Comparison of ENCODE assay signal across 9 cellular contexts in the genomic region with DNA sequence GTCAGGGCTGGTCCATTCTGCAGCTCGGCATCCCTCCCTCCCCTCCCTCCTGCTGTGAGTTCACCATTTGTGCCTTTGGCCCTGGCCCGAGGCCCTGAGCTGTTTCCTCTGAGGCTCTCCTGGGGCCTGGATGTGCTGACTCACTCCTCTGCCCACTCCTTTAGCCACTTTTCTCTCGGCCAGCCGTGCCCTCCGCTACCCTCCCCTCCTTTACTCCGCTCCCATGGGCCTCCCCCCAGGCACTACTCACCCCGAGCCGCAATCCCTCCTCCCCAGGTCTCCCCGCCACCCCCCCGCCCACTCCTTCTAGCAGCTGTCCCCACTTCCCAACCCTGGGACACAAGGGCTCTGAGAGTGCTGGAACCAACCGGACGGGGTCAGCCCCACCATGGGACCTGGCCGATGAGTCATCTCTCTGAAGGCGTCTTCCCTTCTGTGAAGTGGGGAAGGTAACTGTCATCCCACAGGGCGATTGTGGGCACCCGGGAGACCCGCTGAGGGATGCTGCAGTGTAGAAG. TPM values are rescaled to one million over a fixed set of nuclear protein-coding genes. Genes with fewer than 3 reads are reported as not detected.
DNase-seq lines count a peak whose midpoint lies in the region; ATAC-seq and TF ChIP-seq lines count a peak whose summit lies in the region.
"Had no signal": no experiment of that assay in that cellular context is flagged by ENCODE, and none has a peak within 500 bp of the region (broad histone marks: within the 10 kb centered on the region; RNA-seq: fewer than 3 reads in every experiment).

No MANE protein-coding gene starts in this region.

- H2BK5ac ChIP-seq in mesendoderm (ENCODE audit: low read length), result no peak overlapping the region

- H2BK15ac ChIP-seq in mesendoderm (replicated peaks; ENCODE audit: low read depth), result no peak overlapping the region

- no peaks in the 10 kb centered on the region for H3K4me1 Mint-ChIP-seq in activated CD4-positive, alpha-beta T cell treated with anti-CD3 and anti-CD28 coated beads, Interleukin-2, amount 10 ng/mL, durations not matched to agents 7 days and 5 days

- no CpG with 5 or more reads among the region's 17 CpGs for WGBS in mesendoderm (ENCODE audit: extremely low coverage, insufficient coverage, low lambda C conversion rate)

- H3K4ac ChIP-seq in mesendoderm (ENCODE audit: low read depth, low read length), result no peak overlapping the region

- no peak overlapping the region for H2AK5ac ChIP-seq in mesendoderm (ENCODE audit: low read length)

- H2BK120ac ChIP-seq in mesendoderm (ENCODE audit: low read depth, low read length), result peak overlapping the region; percentile 14

- H3K4me3 ChIP-seq in coronary artery (peak overlapping the region; percentile 50), mesendoderm (ENCODE audit: low read length) (no peak overlapping the region)
- H3K4me3 ChIP-seq: GM12878 had no signal

- H3K27ac ChIP-seq in coronary artery (peak overlapping the region; percentile 60 to 71), mesendoderm (ENCODE audit: low read depth, low read length) (peak overlapping the region; percentile 65)

- H4K5ac ChIP-seq in mesendoderm (ENCODE audit: low read length), result no peak overlapping the region

- H3K9ac ChIP-seq in mesendoderm (ENCODE audit: low read length), result no peak overlapping the region

- H3K27me3 ChIP-seq in mesendoderm (ENCODE audit: insufficient read depth, low read length, poor library complexity), result no peaks in the 10 kb centered on the region

- TF ChIP-seq CTCF in coronary artery (IDR thresholded peaks at IDR 0.05), result no peak

- H3K56ac ChIP-seq in mesendoderm (ENCODE audit: low read length), result peak overlapping the region; percentile 71

- no peaks in the 10 kb centered on the region for H3K36me3 ChIP-seq in mesendoderm (ENCODE audit: control insufficient read depth, insufficient read depth, low read length)

- no peaks in the 10 kb centered on the region for H3K9me3 Mint-ChIP-seq in activated CD4-positive, alpha-beta T cell treated with anti-CD3 and anti-CD28 coated beads, Interleukin-2, amount 10 ng/mL, durations not matched to agents 7 days and 5 days

- H3K36me3 Mint-ChIP-seq in activated CD4-positive, alpha-beta T cell treated with anti-CD3 and anti-CD28 coated beads, Interleukin-2, amount 10 ng/mL, durations not matched to agents 7 days and 5 days (ENCODE audit: low read depth), result no peaks in the 10 kb centered on the region

- no peaks in the 10 kb centered on the region for H3K79me2 ChIP-seq in mesendoderm (ENCODE audit: control insufficient read depth, insufficient read depth, low read length)

- no peak for ATAC-seq in GM18511 (IDR thresholded peaks at IDR 0.05; ENCODE audit: unreplicated experiment)
- ATAC-seq in GM18873 (IDR thresholded peaks at IDR 0.05; ENCODE audit: low FRiP score, unreplicated experiment), result no peak
- ATAC-seq: GM12878 had no signal

- no peak overlapping the region for H3K4me3 Mint-ChIP-seq in activated CD4-positive, alpha-beta T cell treated with anti-CD3 and anti-CD28 coated beads, Interleukin-2, amount 10 ng/mL, durations not matched to agents 7 days and 5 days

- CTCF ChIA-PET in activated CD4-positive, alpha-beta T cell treated with anti-CD3 and anti-CD28 coated beads, Interleukin-2, amount 10 ng/mL, durations not matched to agents 7 days and 5 days (lab: Charles Lee), result no interaction called here

- no peaks in the 10 kb centered on the region for H3K4me1 ChIP-seq in mesendoderm (ENCODE audit: control insufficient read depth, low read depth, low read length)

- no peaks in the 10 kb centered on the region for H3K79me1 ChIP-seq in mesendoderm (ENCODE audit: low read length)

- H3K18ac ChIP-seq in mesendoderm (ENCODE audit: low read length), result peak overlapping the region; percentile 71

- DNase-seq in Ammon's horn (ENCODE audit: low spot score) (peak; percentile 49), M059J (ENCODE audit: low read depth) (peak; percentile 97), coronary artery (ENCODE audit: low spot score) (peak; percentile 93), mesendoderm (peak; percentile 91), NCI-H446 treated with DMSO at 0.1 percent for 48 hours (lab: John Stamatoyannopoulos, UW) (no peak)
- DNase-seq in activated CD4-positive, alpha-beta T cell treated with anti-CD3 and anti-CD28 coated beads, Interleukin-2, amount 10 ng/mL, durations not matched to agents 7 days and 5 days, result no peak

- H3K27me3 Mint-ChIP-seq in activated CD4-positive, alpha-beta T cell treated with anti-CD3 and anti-CD28 coated beads, Interleukin-2, amount 10 ng/mL, durations not matched to agents 7 days and 5 days, result peaks cover 3% of the 10 kb centered on the region

- POLR2A ChIA-PET in activated CD4-positive, alpha-beta T cell treated with anti-CD3 and anti-CD28 coated beads, Interleukin-2, amount 10 ng/mL, durations not matched to agents 7 days and 5 days (lab: Charles Lee), result no interaction called here

- no peak overlapping the region for H3K27ac Mint-ChIP-seq in activated CD4-positive, alpha-beta T cell treated with anti-CD3 and anti-CD28 coated beads, Interleukin-2, amount 10 ng/mL, durations not matched to agents 7 days and 5 days

- no peak overlapping the region for H3K23ac ChIP-seq in mesendoderm (ENCODE audit: low read length)

- H4K8ac ChIP-seq in mesendoderm (ENCODE audit: low read depth, low read length), result no peak overlapping the region

- no peak overlapping the region for H3K4me2 ChIP-seq in mesendoderm (ENCODE audit: low read length)

RNA-seq across cellular contexts. Expression of a gene that starts 11.4 kb away (rescaled TPM):
- total RNA-seq in M059J (2014; rRNA removed; shearing (Covaris generic)), result not detected in 2 replicates
- not detected for polyA plus RNA-seq in mesendoderm (2013, experiment 1 of 2)
- not detected for polyA plus RNA-seq in mesendoderm (2013, experiment 2 of 2)
- total RNA-seq in activated CD4-positive, alpha-beta T cell treated with anti-CD3 and anti-CD28 coated beads, Interleukin-2, amount 10 ng/mL, durations not matched to agents 7 days and 5 days, result not detected
- total RNA-seq: GM12878 had no signal
- polyA plus RNA-seq: GM12878 had no signal

RNA-seq across cellular contexts. Expression of a gene that starts 37.4 kb away (rescaled TPM):
- not detected in 2 replicates for total RNA-seq in M059J (2014; rRNA removed; shearing (Covaris generic))
- 0.48 TPM for polyA plus RNA-seq in mesendoderm (2013, experiment 1 of 2)
- polyA plus RNA-seq in mesendoderm (2013, experiment 2 of 2), result 0.48 TPM
- total RNA-seq in activated CD4-positive, alpha-beta T cell treated with anti-CD3 and anti-CD28 coated beads, Interleukin-2, amount 10 ng/mL, durations not matched to agents 7 days and 5 days, result not detected

RNA-seq across cellular contexts. Expression of a gene that starts 41.5 kb away (rescaled TPM):
- 15.1 and 23.4 TPM in 2 replicates for total RNA-seq in M059J (2014; rRNA removed; shearing (Covaris generic))
- polyA plus RNA-seq in mesendoderm (2013, experiment 1 of 2), result 40.2 TPM
- polyA plus RNA-seq in mesendoderm (2013, experiment 2 of 2), result 40.2 TPM
- total RNA-seq in activated CD4-positive, alpha-beta T cell treated with anti-CD3 and anti-CD28 coated beads, Interleukin-2, amount 10 ng/mL, durations not matched to agents 7 days and 5 days, result 10 to 100 TPM; 52.1 to 60.8 TPM

Comparison
In these comparisons a context has a peak if more than half of its experiments do, and no peak if none do; other contexts are left out.
1. DNase-seq: peak in Ammon's horn (single experiment), M059J (single experiment), coronary artery (single experiment) and mesendoderm (single experiment); none in NCI-H446 treated with DMSO at 0.1 percent for 48 hours (single experiment) and activated CD4-positive, alpha-beta T cell treated with anti-CD3 and anti-CD28 coated beads, Interleukin-2, amount 10 ng/mL, durations not matched to agents 7 days and 5 days (single experiment).